ENCODE assay signal across 10 cellular contexts in genomic region chr17:58277107-58277506, GRCh38. TPM values are rescaled to one million over a fixed set of nuclear protein-coding genes. Genes with fewer than 3 reads are reported as not detected.
DNase-seq lines count a peak whose midpoint lies in the region; ATAC-seq and TF ChIP-seq lines count a peak whose summit lies in the region.
"Had no signal": no experiment of that assay in that cellular context is flagged by ENCODE, and none has a peak within 500 bp of the region (broad histone marks: within the 10 kb centered on the region; RNA-seq: fewer than 3 reads in every experiment).

No MANE protein-coding gene starts in this region.

- H3K27ac Mint-ChIP-seq in endodermal cell: no peak overlapping the region

- no peak overlapping the region for H3K4me3 Mint-ChIP-seq in endodermal cell

- no peak overlapping the region for H3K9ac ChIP-seq in endodermal cell (ENCODE audit: extremely low read depth, low read length, poor library complexity, severe bottlenecking)

- intact Hi-C loops in heart right ventricle (cut with DNase I): loop anchor here in 1 of 10 donors (5.0 kb wide), 1 partner anchor 975 kb away; no protein-coding TSS in a partner anchor
- intact Hi-C loops in right cardiac atrium (cut with DNase I): no loop called here
- intact Hi-C loops in spleen (cut with DNase I; ENCODE audit: low total_unique reads): no loop called here

- H3K4me1 ChIP-seq in heart right ventricle: peaks cover 0 to 23% (median 11%) of the 10 kb centered on the region in 9 donors
- H3K4me1 ChIP-seq in right cardiac atrium (ENCODE audit: control insufficient read depth, insufficient read depth, low read length): no peaks in the 10 kb centered on the region
- no peaks in the 10 kb centered on the region for H3K4me1 ChIP-seq in endodermal cell (ENCODE audit: control insufficient read depth, insufficient read depth, low read length)
- H3K4me1 ChIP-seq in spleen: peaks cover 0 to 48% (median 12%) of the 10 kb centered on the region in 6 donors

- H3K9me3 Mint-ChIP-seq in endodermal cell: no peaks in the 10 kb centered on the region

- 63 to 70% methylated on average over 5 of the region's 5 CpGs for WGBS in heart right ventricle, 2 donors
- WGBS in right cardiac atrium: 62% methylated on average over 5 of the region's 5 CpGs
- WGBS in endodermal cell (ENCODE audit: insufficient coverage in 1 of 2, insufficient read length in 1 of 2), 2 experiments: 88 to 100% methylated on average over 1 to 4 of the region's 5 CpGs
- WGBS in spleen, 5 donors: 33 to 59% (median 48%) methylated on average over 5 of the region's 5 CpGs

- DNase-seq in heart right ventricle (no peak), right cardiac atrium (no peak), NAMALWA (ENCODE audit: low spot score) (peak; percentile 60), endodermal cell (no peak), spleen (no peak), A172 (ENCODE audit: low spot score) (no peak), SHP77 treated with DMSO at 0.1 percent for 48 hours (lab: John Stamatoyannopoulos, UW) (no peak)
- no peak for DNase-seq in activated T-cell treated with anti-CD3 and anti-CD28 coated beads, Interleukin-2, amount 50 U/mL, for 1 hour
- DNase-seq: activated CD4-positive, CD25-positive, alpha-beta regulatory T cell treated with anti-CD3 and anti-CD28 coated beads, Interleukin-2, amount 50 U/mL, for 72 hours had no signal

- H3K9me3 ChIP-seq in heart right ventricle (no peaks in the 10 kb centered on the region), right cardiac atrium (ENCODE audit: control insufficient read depth, low read length) (no peaks in the 10 kb centered on the region), endodermal cell (ENCODE audit: control insufficient read depth, low read length) (no peaks in the 10 kb centered on the region), spleen (no peaks in the 10 kb centered on the region)

- ATAC-seq in heart right ventricle (no peak), right cardiac atrium (no peak)

- H3K27ac ChIP-seq in heart right ventricle (no peak overlapping the region), right cardiac atrium (ENCODE audit: low read length) (no peak overlapping the region), endodermal cell (ENCODE audit: low read depth, low read length) (no peak overlapping the region), spleen (no peak overlapping the region)

- TF ChIP-seq POLR2A in spleen (IDR thresholded peaks at IDR 0.05): no peak

- no peaks in the 10 kb centered on the region for H3K4me1 Mint-ChIP-seq in endodermal cell

- H3K27me3 Mint-ChIP-seq in endodermal cell (ENCODE audit: insufficient read depth): peaks cover 47% of the 10 kb centered on the region

- no peaks in the 10 kb centered on the region for H3K36me3 Mint-ChIP-seq in endodermal cell (ENCODE audit: low read depth)

- H3K36me3 ChIP-seq in heart right ventricle: no peaks in the 10 kb centered on the region
- H3K36me3 ChIP-seq in endodermal cell (ENCODE audit: control insufficient read depth, insufficient read depth, low read length): no peaks in the 10 kb centered on the region
- H3K36me3 ChIP-seq in spleen: no peaks in the 10 kb centered on the region

- peak in 5 of 9 donors; percentile 21 to 47 (median 31) for TF ChIP-seq CTCF in heart right ventricle (IDR thresholded peaks at IDR 0.05)
- peak; percentile 71 for TF ChIP-seq CTCF in endodermal cell (conservative IDR thresholded peaks at IDR 0.05)
- TF ChIP-seq CTCF in spleen (IDR thresholded peaks at IDR 0.05 in 8 of 11, conservative IDR thresholded peaks at IDR 0.05 in 3 of 11): peak in 6 of 11 experiments; percentile 18 to 39 (median 33)

- H3K27me3 ChIP-seq in heart right ventricle (peaks cover 0 to 48% (median 22%) of the 10 kb centered on the region in 7 donors), right cardiac atrium (ENCODE audit: control insufficient read depth, insufficient read depth) (no peaks in the 10 kb centered on the region), endodermal cell (ENCODE audit: control insufficient read depth, insufficient read depth, low read length, poor library complexity, severe bottlenecking) (no peaks in the 10 kb centered on the region), spleen (replicated peaks in 1 of 7) (peaks cover 0 to 36% (median 0%) of the 10 kb centered on the region in 7 donors)

- H3K4me3 ChIP-seq in heart right ventricle (no peak overlapping the region), right cardiac atrium (ENCODE audit: low read length) (no peak overlapping the region), endodermal cell (ENCODE audit: low read length) (no peak overlapping the region), spleen (no peak overlapping the region)

RNA-seq across cellular contexts. Expression of gene MPO, which starts 3.6 kb away (rescaled TPM):
- total RNA-seq in heart right ventricle (1 to 10 TPM in 1 of 10 donors, under 1 TPM in 7, not detected in 2; 0.08 to 2.5 (median 0.25) TPM), right cardiac atrium (under 1 TPM; 0.06 to 0.50 (median 0.23) TPM), endodermal cell (not detected), spleen (10 to 100 TPM in 5 of 7 donors, 1 to 10 TPM in 2; 5.8 to 75.7 (median 15.2) TPM)
- polyA plus RNA-seq in heart right ventricle (under 1 TPM; 0.07 to 0.15 TPM), right cardiac atrium (0.07 TPM), spleen (1 to 10 TPM in 2 of 3 donors, under 1 TPM in 1; 0.52 to 2.2 (median 2.0) TPM)
- not detected for polyA plus RNA-seq in endodermal cell (2013, experiment 1 of 2)
- not detected for polyA plus RNA-seq in endodermal cell (2013, experiment 2 of 2)
- not detected in 2 replicates for total RNA-seq in A172 (2014; rRNA removed; shearing (Covaris generic))

RNA-seq across cellular contexts. Expression of gene LPO, which starts 38.7 kb away (rescaled TPM):
- total RNA-seq in heart right ventricle (not detected), right cardiac atrium (not detected), endodermal cell (not detected), spleen (not detected)
- polyA plus RNA-seq in heart right ventricle (not detected), right cardiac atrium (0.29 TPM), spleen (under 1 TPM; 0.02 to 0.10 (median 0.06) TPM)
- not detected for polyA plus RNA-seq in endodermal cell (2013, experiment 1 of 2)
- not detected for polyA plus RNA-seq in endodermal cell (2013, experiment 2 of 2)
- not detected in 2 replicates for total RNA-seq in A172 (2014; rRNA removed; shearing (Covaris generic))
- total RNA-seq: glomerular endothelial cell had no signal

RNA-seq across cellular contexts. Expression of gene TSPOAP1, which starts 51.5 kb away (rescaled TPM):
- total RNA-seq in heart right ventricle (10 to 100 TPM in 8 of 10 donors, 1 to 10 TPM in 2; 6.0 to 18.7 (median 12.4) TPM), right cardiac atrium (10 to 100 TPM in 3 of 4 donors, 1 to 10 TPM in 1; 7.0 to 21.5 (median 19.2) TPM), endodermal cell (10 to 100 TPM; 31.3 to 36.8 TPM), spleen (10 to 100 TPM; 14.1 to 31.8 (median 18.5) TPM)
- polyA plus RNA-seq in heart right ventricle (10 to 100 TPM in 1 of 2 donors, 1 to 10 TPM in 1; 1.6 to 35.6 TPM), right cardiac atrium (13.0 TPM), spleen (10 to 100 TPM; 11.5 to 26.5 (median 24.3) TPM)
- polyA plus RNA-seq in endodermal cell (2013, experiment 1 of 2): 24.0 TPM
- polyA plus RNA-seq in endodermal cell (2013, experiment 2 of 2): 22.4 TPM
- total RNA-seq in A172 (2014; rRNA removed; shearing (Covaris generic)): not detected in 2 replicates

RNA-seq across cellular contexts. Expression of gene MKS1, which starts 58.1 kb away (rescaled TPM):
- total RNA-seq in heart right ventricle (10 to 100 TPM in 4 of 10 donors, 1 to 10 TPM in 6; 5.3 to 12.9 (median 9.2) TPM), right cardiac atrium (10 to 100 TPM in 1 of 4 donors, 1 to 10 TPM in 3; 5.6 to 11.4 (median 7.2) TPM), endodermal cell (10 to 100 TPM; 31.8 to 32.2 TPM), spleen (10 to 100 TPM; 11.5 to 17.1 (median 13.7) TPM)
- polyA plus RNA-seq in heart right ventricle (10 to 100 TPM in 1 of 2 donors, 1 to 10 TPM in 1; 5.4 to 10.3 TPM), right cardiac atrium (5.9 TPM), spleen (10 to 100 TPM in 1 of 3 donors, 1 to 10 TPM in 2; 8.1 to 10.4 (median 9.5) TPM)
- 36.8 TPM for polyA plus RNA-seq in endodermal cell (2013, experiment 1 of 2)
- polyA plus RNA-seq in endodermal cell (2013, experiment 2 of 2): 30.9 TPM
- total RNA-seq in A172 (2014; rRNA removed; shearing (Covaris generic)): 10.3 and 16.1 TPM in 2 replicates
